In genomic region chr2:109046925-109047508, GRCh38 we compare ENCODE assay signal across 9 cellular contexts. TPM values are rescaled to one million over a fixed set of nuclear protein-coding genes. Genes with fewer than 3 reads are reported as not detected.
DNase-seq lines count a peak whose midpoint lies in the region; ATAC-seq and TF ChIP-seq lines count a peak whose summit lies in the region.
"Had no signal": no experiment of that assay in that cellular context is flagged by ENCODE, and none has a peak within 500 bp of the region (broad histone marks: within the 10 kb centered on the region; RNA-seq: fewer than 3 reads in every experiment).

No MANE protein-coding gene starts in this region.

- no peak for DNase-seq in CD4-positive, CD25-positive, alpha-beta regulatory T cell
- no peak for DNase-seq in NCI-H1105 (lab: John Stamatoyannopoulos, UW)
- DNase-seq in GM03348 (ENCODE audit: low spot score), result no peak
- DNase-seq in mammary epithelial cell, result no peak

- H3K36me3 ChIP-seq in CD4-positive, CD25-positive, alpha-beta regulatory T cell (ENCODE audit: control insufficient read depth, insufficient read depth, low read length), result no peaks in the 10 kb centered on the region
- H3K36me3 ChIP-seq in mammary epithelial cell (ENCODE audit: insufficient read depth, low read length), result no peaks in the 10 kb centered on the region

- intact Hi-C loops in mammary epithelial cell (cut with micrococcal nuclease), result loop anchor here (10.0 kb wide), 1 partner anchor 62 kb away; the partner anchor contains the start of gene EDAR

- ATAC-seq in CD4-positive, CD25-positive, alpha-beta regulatory T cell (ENCODE audit: low read depth in 2 of 2), result peak in 1 of 2 donors; percentile 37
- ATAC-seq in GM19351 (IDR thresholded peaks at IDR 0.05; ENCODE audit: unreplicated experiment) (peak; percentile 95), HG03378 (IDR thresholded peaks at IDR 0.05; ENCODE audit: unreplicated experiment) (peak; percentile 95), HG03280 (IDR thresholded peaks at IDR 0.05; ENCODE audit: unreplicated experiment) (no peak)

- TF ChIP-seq CTCF in mammary epithelial cell (conservative IDR thresholded peaks at IDR 0.05 in 1 of 2, IDR thresholded peaks at IDR 0.05 in 1 of 2; ENCODE audit: extremely low read depth in 1 of 2, insufficient read depth in 1 of 2, low read depth in 1 of 2, low read length in 2 of 2), result peak in 1 of 2 donors; percentile 19

- in situ Hi-C loops in mammary epithelial cell (cut with MboI; ENCODE audit: low sequenced_read_pairs in 2 of 2), result no loop called here

- H3K4me1 Mint-ChIP-seq in CD4-positive, CD25-positive, alpha-beta regulatory T cell, result peaks cover 0 to 22% (median 13%) of the 10 kb centered on the region in 4 donors
- H3K4me1 Mint-ChIP-seq in activated naive CD8-positive, alpha-beta T cell (ENCODE audit: low read depth), result peaks cover 35% of the 10 kb centered on the region

- peak overlapping the region in 2 of 3 donors; percentile 78 to 88 for H3K27ac Mint-ChIP-seq in CD4-positive, CD25-positive, alpha-beta regulatory T cell
- no peak overlapping the region for H3K27ac Mint-ChIP-seq in activated naive CD8-positive, alpha-beta T cell

- BruUV-seq in mammary epithelial cell (replicated peaks; lab: Mats Ljungman, UMichigan), result no TSS peak

- WGBS in mammary epithelial cell (ENCODE audit: low coverage, missing lambda C conversion rate), result 63% methylated on average over 2 of the region's 4 CpGs

- no peak overlapping the region for H3K4me3 ChIP-seq in CD4-positive, CD25-positive, alpha-beta regulatory T cell (ENCODE audit: low read depth, low read length)
- H3K4me3 ChIP-seq in mammary epithelial cell (replicated peaks in 1 of 3; ENCODE audit: insufficient read depth in 1 of 3, low read depth in 2 of 3, low read length in 3 of 3), result no peak overlapping the region

- peaks cover 5% of the 10 kb centered on the region for H3K27me3 Mint-ChIP-seq in CD4-positive, CD25-positive, alpha-beta regulatory T cell
- H3K27me3 Mint-ChIP-seq in activated naive CD8-positive, alpha-beta T cell, result no peaks in the 10 kb centered on the region

- H2AFZ ChIP-seq in mammary epithelial cell (ENCODE audit: low read depth, low read length), result no peak overlapping the region

- H3K9me3 ChIP-seq in CD4-positive, CD25-positive, alpha-beta regulatory T cell (ENCODE audit: control insufficient read depth in 2 of 2, low read length in 2 of 2), result no peaks in the 10 kb centered on the region
- no peaks in the 10 kb centered on the region for H3K9me3 ChIP-seq in mammary epithelial cell (replicated peaks; ENCODE audit: insufficient read depth, low read length)

- CTCF ChIA-PET in mammary epithelial cell (lab: Charles Lee; ENCODE audit: low non-redundant PET), result no interaction called here

- no peak overlapping the region for H3K4me2 ChIP-seq in mammary epithelial cell (ENCODE audit: insufficient read depth, low read depth, low read length)

- no peaks in the 10 kb centered on the region for H4K20me1 ChIP-seq in mammary epithelial cell (ENCODE audit: insufficient read depth, low read length)

- H3K79me2 ChIP-seq in mammary epithelial cell (ENCODE audit: insufficient read depth, low read length), result no peaks in the 10 kb centered on the region

- peak overlapping the region in 1 of 4 donors; percentile 10 for H3K4me3 Mint-ChIP-seq in CD4-positive, CD25-positive, alpha-beta regulatory T cell
- peak overlapping the region; percentile 41 for H3K4me3 Mint-ChIP-seq in activated naive CD8-positive, alpha-beta T cell

- dilution Hi-C loops in mammary epithelial cell (cut with HindIII; ENCODE audit: low sequenced_read_pairs), result no loop called here

- no peaks in the 10 kb centered on the region for H3K9me3 Mint-ChIP-seq in CD4-positive, CD25-positive, alpha-beta regulatory T cell
- no peaks in the 10 kb centered on the region for H3K9me3 Mint-ChIP-seq in activated naive CD8-positive, alpha-beta T cell (ENCODE audit: low read depth)

- H3K9ac ChIP-seq in mammary epithelial cell (ENCODE audit: insufficient read depth, low read length), result no peak overlapping the region

- H3K27ac ChIP-seq in CD4-positive, CD25-positive, alpha-beta regulatory T cell (ENCODE audit: insufficient read depth, low read length, poor library complexity, severe bottlenecking), result no peak overlapping the region
- no peak overlapping the region for H3K27ac ChIP-seq in mammary epithelial cell (ENCODE audit: insufficient read depth, low read depth, low read length)

- H3K4me1 ChIP-seq in CD4-positive, CD25-positive, alpha-beta regulatory T cell (ENCODE audit: control insufficient read depth, insufficient read depth, low read length, poor library complexity, severe bottlenecking), result no peaks in the 10 kb centered on the region
- H3K4me1 ChIP-seq in mammary epithelial cell (ENCODE audit: insufficient read depth, low read length), result no peaks in the 10 kb centered on the region

- H3K36me3 Mint-ChIP-seq in CD4-positive, CD25-positive, alpha-beta regulatory T cell, result no peaks in the 10 kb centered on the region
- no peaks in the 10 kb centered on the region for H3K36me3 Mint-ChIP-seq in activated naive CD8-positive, alpha-beta T cell

- H3K27me3 ChIP-seq in CD4-positive, CD25-positive, alpha-beta regulatory T cell (ENCODE audit: control insufficient read depth, insufficient read depth, low read length), result no peaks in the 10 kb centered on the region
- H3K27me3 ChIP-seq in mammary epithelial cell (ENCODE audit: insufficient read depth, low read length), result peaks cover 6% of the 10 kb centered on the region

RNA-seq across cellular contexts. Expression of gene EDAR, which starts 58.0 kb away (rescaled TPM):
- 3.2 TPM for total RNA-seq in CD4-positive, CD25-positive, alpha-beta regulatory T cell
- 1 to 10 TPM; 1.4 to 6.7 (median 2.6) TPM for polyA plus RNA-seq in CD4-positive, CD25-positive, alpha-beta regulatory T cell
- total RNA-seq in mammary epithelial cell, result 1 to 10 TPM in 1 of 2 donors, under 1 TPM in 1; 0.38 to 2.2 TPM
- 0.11 TPM for polyA plus RNA-seq in mammary epithelial cell
- polyA minus RNA-seq in mammary epithelial cell, result not detected
- total RNA-seq: osteocyte had no signal
